Comparison of ENCODE assay signal across 24 cellular contexts in genomic region chr12:120994589-120995337, GRCh38. TPM values are rescaled to one million over a fixed set of nuclear protein-coding genes. Genes with fewer than 3 reads are reported as not detected.
"Had no signal": no experiment of that assay in that cellular context is flagged by ENCODE, and none has a peak within 500 bp of the region (broad histone marks: within the 10 kb centered on the region; RNA-seq: fewer than 3 reads in every experiment).

No MANE protein-coding gene starts in this region.

- ATAC-seq: gastrocnemius medialis, psoas muscle had no signal

- H3K27ac ChIP-seq: brain microvascular endothelial cell, colonic mucosa, gastrocnemius medialis, left ventricle myocardium inferior, psoas muscle, skin epidermis, testis had no signal

- H3K27ac Mint-ChIP-seq: endodermal cell, type B pancreatic cell had no signal

- H3K9me3 Mint-ChIP-seq: endodermal cell, type B pancreatic cell had no signal

- H3K4me1 Mint-ChIP-seq: central memory CD8-positive, alpha-beta T cell had no signal

- H3K36me3 ChIP-seq: brain microvascular endothelial cell, colonic mucosa, gastrocnemius medialis, left ventricle myocardium inferior had no signal

- H3K27me3 ChIP-seq: colonic mucosa, testis had no signal

- DNase-seq: activated CD4-positive, CD25-positive, alpha-beta regulatory T cell treated with anti-CD3 and anti-CD28 coated beads, Interleukin-2, amount 50 U/mL, for 72 hours; activated CD8-positive, alpha-beta memory T cell treated with anti-CD3 and anti-CD28 coated beads for 24 hours; activated CD8-positive, alpha-beta memory T cell treated with anti-CD3 and anti-CD28 coated beads, Interleukin-2, amount 50 U/mL, for 48 hours; activated effector memory CD4-positive, alpha-beta T cell treated with Interleukin-2 at 50 U/mL for 16 hours; activated naive CD4-positive, alpha-beta T cell treated with anti-CD3 and anti-CD28 coated beads, Interleukin-2, amount 50 U/mL, for 16 hours; activated T-cell treated with anti-CD3 and anti-CD28 coated beads, Interleukin-2, amount 50 U/mL, for 48 hours; brain microvascular endothelial cell; colonic mucosa; endodermal cell; gastrocnemius medialis; head of caudate nucleus; left ventricle myocardium inferior; psoas muscle; right cardiac atrium; stimulated activated CD4-positive, alpha-beta T cell treated with anti-CD3 and anti-CD28 coated beads, Interleukin-15, amount 100 ng/mL, for 24 hours; stimulated activated CD4-positive, alpha-beta T cell treated with anti-CD3 and anti-CD28 coated beads, Interleukin-2, amount 100 ng/mL, for 48 hours; testis had no signal

- H3K36me3 Mint-ChIP-seq: type B pancreatic cell had no signal

- H3K9me3 ChIP-seq: colonic mucosa, gastrocnemius medialis, left ventricle myocardium inferior, psoas muscle, testis had no signal

- H3K4me3 Mint-ChIP-seq: central memory CD8-positive, alpha-beta T cell; endodermal cell; type B pancreatic cell had no signal

- H3K4me3 ChIP-seq: colonic mucosa, gastrocnemius medialis, left ventricle myocardium inferior, psoas muscle, skin epidermis, testis had no signal

- H3K4me1 ChIP-seq: colonic mucosa, gastrocnemius medialis, left ventricle myocardium inferior, psoas muscle, testis had no signal

RNA-seq across cellular contexts. Expression of gene HNF1A, which starts 16.4 kb away (rescaled TPM):
- total RNA-seq: aorta, left ventricle myocardium inferior, mononuclear cell, osteocyte, psoas muscle, right cardiac atrium had no signal
- polyA plus RNA-seq: neural cell had no signal

RNA-seq across cellular contexts. Expression of gene OASL, which starts 44.3 kb away (rescaled TPM):
- total RNA-seq: endodermal cell had no signal
